19 cellular contexts compared by ENCODE assay signal in genomic region chr17:58369214-58370031, GRCh38. TPM values are rescaled to one million over a fixed set of nuclear protein-coding genes. Genes with fewer than 3 reads are reported as not detected.
DNase-seq lines count a peak whose midpoint lies in the region; ATAC-seq, FAIRE-seq and TF ChIP-seq lines count a peak whose summit lies in the region.
"Had no signal": no experiment of that assay in that cellular context is flagged by ENCODE, and none has a peak within 500 bp of the region (broad histone marks: within the 10 kb centered on the region; RNA-seq: fewer than 3 reads in every experiment).

No MANE protein-coding gene starts in this region.

- CTCF ChIA-PET in HCT116 (lab: Charles Lee) (interaction anchor here (1.3 kb wide), 1 partner anchor 11 kb away, joined by 3 read pairs; no protein-coding TSS in a partner anchor), activated B cell treated with CpG ODN at 0.5 μM for 24 hours (lab: Charles Lee) (interaction anchor here (2.2 kb wide), 1 partner anchor 48 kb away, joined by 11 read pairs; the partner anchor contains the start of gene RNF43)

- H3K27ac ChIP-seq in HCT116 (ENCODE audit: low read depth, low read length) (no peak overlapping the region), small intestine (ENCODE audit: low read depth in 1 of 2, low read length in 1 of 2) (peak overlapping the region; percentile 78 to 84)
- H3K27ac ChIP-seq: cardiac muscle cell, RWPE1, tibial nerve, VCaP had no signal

- no peak for FAIRE-seq in small intestine (lab: Jason Lieb, UNC)

- H3K9me3 Mint-ChIP-seq in activated B cell treated with CpG ODN at 0.5 μM for 24 hours = no peaks in the 10 kb centered on the region
- H3K9me3 Mint-ChIP-seq: activated CD4-positive, alpha-beta memory T cell treated with anti-CD3 and anti-CD28 coated beads for 36 hours had no signal

- no peaks in the 10 kb centered on the region for H3K27me3 Mint-ChIP-seq in activated B cell treated with CpG ODN at 0.5 μM for 24 hours
- H3K27me3 Mint-ChIP-seq: activated CD4-positive, alpha-beta memory T cell treated with anti-CD3 and anti-CD28 coated beads for 36 hours had no signal

- peaks cover 69% of the 10 kb centered on the region for H3K79me2 ChIP-seq in HCT116 (ENCODE audit: insufficient read depth, low read length)

- no peak for TF ChIP-seq POLR2A in HCT116 (IDR thresholded peaks at IDR 0.05; ENCODE audit: borderline replicate concordance, extremely low read depth, insufficient read depth, insufficient read length)

- H3K9ac ChIP-seq in HCT116 (ENCODE audit: low read length) = no peak overlapping the region

- ATAC-seq in HCT116 (no peak), activated B cell treated with CpG ODN at 0.5 μM for 24 hours (ENCODE audit: low read depth) (peak; percentile 66), left lobe of liver (peak; percentile 87), HG03571 (IDR thresholded peaks at IDR 0.05; ENCODE audit: unreplicated experiment) (no peak), HG03460 (IDR thresholded peaks at IDR 0.05; ENCODE audit: unreplicated experiment) (no peak), GM18519 (IDR thresholded peaks at IDR 0.05; ENCODE audit: low FRiP score, unreplicated experiment) (no peak)
- ATAC-seq: left cardiac atrium had no signal

- peaks cover 42% of the 10 kb centered on the region for H3K4me1 Mint-ChIP-seq in activated B cell treated with CpG ODN at 0.5 μM for 24 hours

- H3K4me1 ChIP-seq in HCT116 (ENCODE audit: control insufficient read depth in 1 of 2, insufficient read depth in 2 of 2, low read length in 2 of 2) (peaks cover 21 to 26% of the 10 kb centered on the region in 2 experiments), small intestine (ENCODE audit: control insufficient read depth in 2 of 2, insufficient read depth in 1 of 2, low read depth in 1 of 2, low read length in 1 of 2) (peaks cover 0 to 23% of the 10 kb centered on the region in 2 donors)
- H3K4me1 ChIP-seq: tibial nerve had no signal

- no peaks in the 10 kb centered on the region for H4K20me1 ChIP-seq in HCT116 (ENCODE audit: insufficient read depth)

- no peak for DNase-seq in HCT116 (ENCODE audit: low read depth, low spot score)
- no peak for DNase-seq in activated B cell treated with CpG ODN at 0.5 μM for 24 hours
- DNase-seq in left lobe of liver (ENCODE audit: low spot score) = peak; percentile 65
- DNase-seq in small intestine = peak; percentile 87
- DNase-seq in cerebellar cortex (ENCODE audit: low spot score) = no peak
- DNase-seq: activated CD4-positive, alpha-beta memory T cell treated with anti-CD3 and anti-CD28 coated beads for 36 hours; activated T-cell treated with anti-CD3 and anti-CD28 coated beads, Interleukin-2, amount 50 U/mL, for 48 hours; DMS153; foreskin fibroblast; left cardiac atrium; spleen had no signal

- POLR2A ChIA-PET in HCT116 (lab: Charles Lee) (interaction anchor here (0.7 to 2.4 kb wide), 3 partner anchors 9 to 53 kb away, joined by 3 to 5 read pairs (median 5); partner anchors contain the start of gene SUPT4H1), activated B cell treated with CpG ODN at 0.5 μM for 24 hours (lab: Charles Lee) (interaction anchor here (1.0 to 9.7 kb wide), 8 partner anchors 17 to 135 kb away, joined by 4 to 126 read pairs (median 10); partner anchors contain the start of genes RNF43, SUPT4H1 and TSPOAP1)

- TF ChIP-seq CTCF in HCT116 (IDR thresholded peaks at IDR 0.05 in 2 of 3, conservative IDR thresholded peaks at IDR 0.05 in 1 of 3; ENCODE audit: borderline replicate concordance in 1 of 3, insufficient read depth in 1 of 3, low read depth in 2 of 3, low read length in 2 of 3) (no peak), activated B cell treated with CpG ODN at 0.5 μM for 24 hours (IDR thresholded peaks at IDR 0.05) (no peak)

- H3K4me3 ChIP-seq in HCT116 (replicated peaks in 1 of 2; ENCODE audit: low read depth in 1 of 2, low read length in 2 of 2) (no peak overlapping the region), small intestine (ENCODE audit: low read depth in 1 of 2, low read length in 2 of 2) (no peak overlapping the region)
- H3K4me3 ChIP-seq: cardiac muscle cell, spleen, tibial nerve had no signal

- H3K36me3 ChIP-seq in HCT116 (ENCODE audit: control insufficient read depth in 1 of 2, insufficient read depth in 2 of 2, low read length in 2 of 2) (peaks cover 11 to 36% of the 10 kb centered on the region in 2 experiments; a peak in 3 of 4 replicates), small intestine (ENCODE audit: control insufficient read depth in 2 of 2, insufficient read depth in 2 of 2, low read length in 2 of 2) (no peaks in the 10 kb centered on the region)
- H3K36me3 ChIP-seq: cardiac muscle cell, spleen, tibial nerve had no signal

- H3K4me3 Mint-ChIP-seq in activated B cell treated with CpG ODN at 0.5 μM for 24 hours = no peak overlapping the region
- H3K4me3 Mint-ChIP-seq: activated CD4-positive, alpha-beta memory T cell treated with anti-CD3 and anti-CD28 coated beads for 36 hours had no signal

- H3K36me3 Mint-ChIP-seq in activated B cell treated with CpG ODN at 0.5 μM for 24 hours (ENCODE audit: low read depth) = no peaks in the 10 kb centered on the region
- H3K36me3 Mint-ChIP-seq: activated CD4-positive, alpha-beta memory T cell treated with anti-CD3 and anti-CD28 coated beads for 36 hours had no signal

- H3K27me3 ChIP-seq in HCT116 (ENCODE audit: insufficient read depth, low read length) (no peaks in the 10 kb centered on the region), small intestine (ENCODE audit: control insufficient read depth in 2 of 2, insufficient read depth in 2 of 2, low read length in 2 of 2) (no peaks in the 10 kb centered on the region)
- H3K27me3 ChIP-seq: cardiac muscle cell, spleen, tibial nerve had no signal

- BruUV-seq in HCT116 (replicated peaks; lab: Mats Ljungman, UMichigan) = TSS peak; percentile 26

- intact Hi-C loops in HCT116 (cut with micrococcal nuclease) (no loop called here), activated B cell treated with CpG ODN at 0.5 μM for 24 hours (cut with micrococcal nuclease) (loop anchor here (2.0 kb wide), 2 partner anchors 13 to 17 kb away; partner anchors contain the start of gene SUPT4H1)

- no peak overlapping the region for H3K4me2 ChIP-seq in HCT116 (ENCODE audit: low read length)

- no peaks in the 10 kb centered on the region for H3K9me2 ChIP-seq in HCT116 (ENCODE audit: insufficient read depth)

- no peak overlapping the region for H2AFZ ChIP-seq in HCT116 (ENCODE audit: low read depth, low read length, poor library complexity, severe bottlenecking)

- H3K27ac Mint-ChIP-seq in activated B cell treated with CpG ODN at 0.5 μM for 24 hours = peak overlapping the region; percentile 51
- H3K27ac Mint-ChIP-seq: activated CD4-positive, alpha-beta memory T cell treated with anti-CD3 and anti-CD28 coated beads for 36 hours had no signal

- WGBS in small intestine, 3 donors = 14 to 50% (median 22%) methylated on average over 5 of the region's 5 CpGs

- no peak for TF ChIP-seq RAD21 in HCT116 (IDR thresholded peaks at IDR 0.05; ENCODE audit: low read depth)

- RAD21 ChIA-PET in HCT116 (lab: Charles Lee; ENCODE audit: low non-redundant PET in 1 of 2, low total read pairs in 2 of 2, uncharacterized antibody in 2 of 2, unreplicated experiment in 2 of 2) = interaction anchor here in 1 of 2 experiments (0.6 kb wide), 1 partner anchor 19 kb away, joined by 3 read pairs; no protein-coding TSS in a partner anchor

- H3K9me3 ChIP-seq in HCT116 (ENCODE audit: control insufficient read depth in 1 of 2, insufficient read depth in 1 of 2, low read depth in 1 of 2, low read length in 2 of 2) (no peaks in the 10 kb centered on the region), small intestine (ENCODE audit: control insufficient read depth, low read depth) (no peaks in the 10 kb centered on the region)
- H3K9me3 ChIP-seq: spleen, tibial nerve had no signal

TF ChIP-seq in HCT116, 20 proteins besides CTCF, POLR2A, EP300 and RAD21 (continues in another document):
- TF ChIP-seq YY1 (IDR thresholded peaks at IDR 0.05; ENCODE audit: extremely low read depth, insufficient replicate concordance, low read depth, low read length) (no peak), ZFX (IDR thresholded peaks at IDR 0.05) (no peak), SRF (IDR thresholded peaks at IDR 0.05; ENCODE audit: low read depth) (no peak), ATF3 (IDR thresholded peaks at IDR 0.05) (no peak), CEBPB (IDR thresholded peaks at IDR 0.05; ENCODE audit: low read depth) (no peak), ZBTB33 (IDR thresholded peaks at IDR 0.05; ENCODE audit: extremely low read depth, insufficient replicate concordance, low read length) (no peak)

RNA-seq across cellular contexts. Expression of gene SUPT4H1, which starts 17.4 kb away (rescaled TPM):
- total RNA-seq in HCT116 (2021; ENCODE audit: unreplicated experiment) (118 TPM), activated B cell treated with CpG ODN at 0.5 μM for 24 hours (90.2 and 100 TPM in 2 replicates), left lobe of liver (40.0 TPM)
- polyA plus RNA-seq in HCT116 (2012) = 121 and 141 TPM in 2 replicates
- polyA plus RNA-seq in small intestine = 10 to 100 TPM; 70.3 to 79.8 (median 79.6) TPM

RNA-seq across cellular contexts. Expression of gene TSPOAP1, which starts 40.8 kb away (rescaled TPM):
- total RNA-seq in HCT116 (2021; ENCODE audit: unreplicated experiment) (0.27 TPM), activated B cell treated with CpG ODN at 0.5 μM for 24 hours (16.7 and 22.5 TPM in 2 replicates), left lobe of liver (6.5 TPM)
- polyA plus RNA-seq in HCT116 (2012) = 0.05 TPM in 1 of 2 replicates, not detected in the other
- polyA plus RNA-seq in small intestine = 1 to 10 TPM in 2 of 3 donors, under 1 TPM in 1; 0.89 to 3.1 (median 2.2) TPM

RNA-seq across cellular contexts. Expression of gene RNF43, which starts 47.9 kb away (rescaled TPM):
- total RNA-seq in HCT116 (2021; ENCODE audit: unreplicated experiment) = 42.2 TPM
- polyA plus RNA-seq in HCT116 (2012) = 21.7 and 27.6 TPM in 2 replicates
- total RNA-seq in activated B cell treated with CpG ODN at 0.5 μM for 24 hours = 1.5 and 2.1 TPM in 2 replicates
- 13.0 TPM for total RNA-seq in left lobe of liver
- polyA plus RNA-seq in small intestine = 10 to 100 TPM in 1 of 3 donors, 1 to 10 TPM in 2; 3.5 to 25.8 (median 5.6) TPM
- total RNA-seq: posterior vena cava had no signal

Comparison
In these comparisons a context has a peak if more than half of its experiments do, and no peak if none do; other contexts are left out.
1. ATAC-seq: peak in activated B cell treated with CpG ODN at 0.5 μM for 24 hours (single experiment) and left lobe of liver (single experiment); none in HCT116 (single experiment), HG03571 (single experiment), HG03460 (single experiment) and GM18519 (single experiment).
2. DNase-seq: peak in left lobe of liver (single experiment) and small intestine (single experiment); none in HCT116 (single experiment), activated B cell treated with CpG ODN at 0.5 μM for 24 hours (single experiment) and cerebellar cortex (single experiment).